ENCODE assay signal across 32 cellular contexts in genomic region chr6:169479783-169480495, GRCh38.
"Had no signal": no experiment of that assay in that cellular context is flagged by ENCODE, and none has a peak within 500 bp of the region (broad histone marks: within the 10 kb centered on the region; RNA-seq: fewer than 3 reads in every experiment).

No MANE protein-coding gene starts in this region.

- FAIRE-seq: bronchial epithelial cell had no signal

- H3K27me3 ChIP-seq: ascending aorta, cardiac muscle cell had no signal

- H3K27ac ChIP-seq: ascending aorta, cardiac muscle cell, WERI-Rb-1 had no signal

- H3K4me3 ChIP-seq: ascending aorta, cardiac muscle cell had no signal

- H3K36me3 ChIP-seq: ascending aorta, cardiac muscle cell, WERI-Rb-1 had no signal

- ATAC-seq: activated CD4-positive, alpha-beta T cell treated with anti-CD3 and anti-CD28 coated beads for 36 hours; activated CD4-positive, CD25-positive, alpha-beta regulatory T cell treated with anti-CD3 and anti-CD28 coated beads, Interleukin-2, amount 50 U/mL, for 24 hours; activated CD8-positive, alpha-beta memory T cell treated with anti-CD3 and anti-CD28 coated beads, Interleukin-2, amount 10 ng/mL, durations not matched to agents 7 days and 5 days; activated CD8-positive, alpha-beta T cell treated with anti-CD3 and anti-CD28 coated beads, Interleukin-2, amount 10 ng/mL, durations not matched to agents 7 days and 5 days; activated naive CD8-positive, alpha-beta T cell treated with anti-CD3 and anti-CD28 coated beads, Interleukin-2, amount 50 U/mL, for 24 hours; WTC11 had no signal

- DNase-seq: activated CD4-positive, alpha-beta memory T cell treated with anti-CD3 and anti-CD28 coated beads, Interleukin-2, amount 10 ng/mL, durations not matched to agents 7 days and 5 days; activated CD4-positive, alpha-beta T cell treated with anti-CD3 and anti-CD28 coated beads for 1 hour; activated CD4-positive, alpha-beta T cell treated with anti-CD3 and anti-CD28 coated beads for 36 hours; activated CD4-positive, alpha-beta T cell treated with anti-CD3 and anti-CD28 coated beads for 48 hours; activated CD4-positive, alpha-beta T cell treated with anti-CD3 and anti-CD28 coated beads, Interleukin-2, amount 10 ng/mL, durations not matched to agents 7 days and 5 days; activated CD4-positive, alpha-beta T cell treated with anti-CD3 and anti-CD28 coated beads, Interleukin-2, amount 50 U/mL, for 48 hours; activated CD4-positive, CD25-positive, alpha-beta regulatory T cell; activated CD8-positive, alpha-beta memory T cell treated with anti-CD3 and anti-CD28 coated beads for 24 hours; activated CD8-positive, alpha-beta memory T cell treated with anti-CD3 and anti-CD28 coated beads, Interleukin-2, amount 10 ng/mL, durations not matched to agents 7 days and 5 days; activated CD8-positive, alpha-beta memory T cell treated with anti-CD3 and anti-CD28 coated beads, Interleukin-2, amount 50 U/mL, for 48 hours; activated CD8-positive, alpha-beta T cell treated with anti-CD3 and anti-CD28 coated beads, Interleukin-2, amount 10 ng/mL, durations not matched to agents 7 days and 5 days; activated effector memory CD4-positive, alpha-beta T cell treated with Interleukin-2 at 50 U/mL for 16 hours; activated gamma-delta T cell; activated naive CD4-positive, alpha-beta T cell treated with anti-CD3 and anti-CD28 coated beads, Interleukin-2, amount 10 ng/mL, durations not matched to agents 7 days and 5 days; activated naive CD4-positive, alpha-beta T cell treated with Interleukin-2 at 50 U/mL for 16 hours; activated naive CD8-positive, alpha-beta T cell treated with anti-CD3 and anti-CD28 coated beads, Interleukin-2, amount 10 ng/mL, durations not matched to agents 7 days and 5 days; activated naive CD8-positive, alpha-beta T cell treated with anti-CD3 and anti-CD28 coated beads, Interleukin-2, amount 50 U/mL, for 24 hours; activated T-cell treated with anti-CD3 and anti-CD28 coated beads, Interleukin-2, amount 50 U/mL, for 24 hours; activated T-cell treated with anti-CD3 and anti-CD28 coated beads, Interleukin-2, amount 50 U/mL, for 48 hours; amygdala; anterior cingulate cortex; caudate nucleus; cerebellar nuclear complex; T-helper 1 cell; T-helper 2 cell; T-helper 9 cell; WERI-Rb-1 had no signal

- H3K4me1 ChIP-seq: ascending aorta had no signal
